17 cellular contexts compared by ENCODE assay signal in the genomic region with DNA sequence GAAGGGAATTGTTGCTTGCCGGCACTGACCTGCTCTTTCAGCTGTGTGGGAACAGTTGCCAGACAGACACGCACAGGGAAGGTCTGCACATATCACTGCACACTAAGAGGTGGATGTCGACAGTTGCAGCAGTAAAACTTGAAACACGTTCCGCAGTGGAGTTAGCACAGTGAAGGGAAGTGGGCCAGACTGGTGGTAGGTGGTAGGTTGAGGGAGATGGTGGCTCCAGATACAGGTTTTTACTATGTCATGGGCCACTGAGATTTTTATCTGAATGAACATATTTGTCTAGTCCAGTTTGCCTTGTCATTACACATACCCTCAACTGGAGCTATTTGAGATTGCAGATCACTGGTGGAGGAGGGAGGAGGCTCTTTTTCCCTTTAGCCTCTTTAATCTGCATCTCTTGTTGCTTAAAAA. TPM values are rescaled to one million over a fixed set of nuclear protein-coding genes. Genes with fewer than 3 reads are reported as not detected.
DNase-seq lines count a peak whose midpoint lies in the region; ATAC-seq and TF ChIP-seq lines count a peak whose summit lies in the region.
"Had no signal": no experiment of that assay in that cellular context is flagged by ENCODE, and none has a peak within 500 bp of the region (broad histone marks: within the 10 kb centered on the region; RNA-seq: fewer than 3 reads in every experiment).

No MANE protein-coding gene starts in this region.

- no peak for TF ChIP-seq CTCF in right atrium auricular region (IDR thresholded peaks at IDR 0.05)

- peak; percentile 62 for ATAC-seq in Right ventricle myocardium superior (ENCODE audit: poor library complexity)
- ATAC-seq in T-helper 17 cell, result peak; percentile 28
- no peak for ATAC-seq in HG02938 (IDR thresholded peaks at IDR 0.05; ENCODE audit: unreplicated experiment)

- H3K27me3 Mint-ChIP-seq in T-helper 17 cell, result no peaks in the 10 kb centered on the region

- peaks cover 4% of the 10 kb centered on the region for H3K36me3 Mint-ChIP-seq in T-helper 17 cell (ENCODE audit: low read depth)

- no peak overlapping the region for H3K27ac Mint-ChIP-seq in T-helper 17 cell
- H3K27ac Mint-ChIP-seq: activated naive CD4-positive, alpha-beta T cell treated with anti-CD3 and anti-CD28 coated beads, Interleukin-2, amount 50 U/mL, for 72 hours had no signal

- H3K4me1 Mint-ChIP-seq in T-helper 17 cell, result peaks cover 30% of the 10 kb centered on the region

- H3K9me3 ChIP-seq in right atrium auricular region, result no peaks in the 10 kb centered on the region
- H3K9me3 ChIP-seq in T-helper 17 cell (ENCODE audit: control insufficient read depth, low read length, poor library complexity, severe bottlenecking), result no peaks in the 10 kb centered on the region
- H3K9me3 ChIP-seq: Caco-2, SJSA1 had no signal

- no peak overlapping the region for H3K4me3 Mint-ChIP-seq in T-helper 17 cell

- no peaks in the 10 kb centered on the region for H3K27me3 ChIP-seq in right atrium auricular region
- H3K27me3 ChIP-seq: SJSA1 had no signal

- no peak overlapping the region for H3K4me3 ChIP-seq in right atrium auricular region
- H3K4me3 ChIP-seq: coronary artery, SJSA1 had no signal

- no peaks in the 10 kb centered on the region for H3K36me3 ChIP-seq in right atrium auricular region

- no peak overlapping the region for H3K27ac ChIP-seq in right atrium auricular region
- H3K27ac ChIP-seq: coronary artery, SJSA1 had no signal

- peaks cover 0 to 20% of the 10 kb centered on the region in 2 donors for H3K4me1 ChIP-seq in right atrium auricular region

- intact Hi-C loops in Right ventricle myocardium superior (cut with DNase I), result no loop called here

- DNase-seq in Right ventricle myocardium superior (no peak), right atrium auricular region (ENCODE audit: low spot score) (no peak), T-helper 17 cell (no peak), left kidney (ENCODE audit: low read depth, low spot score) (peak; percentile 37), mesenteric fat pad (ENCODE audit: low spot score) (no peak), NCI-H187 treated with DMSO at 0.1 percent for 48 hours (lab: John Stamatoyannopoulos, UW) (no peak)
- DNase-seq: foreskin fibroblast; hippocampal formation; islet precursor cell; KG1; NCI-H2029 treated with DMSO at 0.1 percent for 48 hours; stimulated activated CD4-positive, alpha-beta T cell treated with anti-CD3 and anti-CD28 coated beads, Interleukin-12 subunit alpha, Interleukin-12 subunit beta, amount 100 ng/mL, for 4 hours had no signal

RNA-seq across cellular contexts. Expression of a gene that starts 13.5 kb away (rescaled TPM):
- 74.4 TPM for total RNA-seq in Right ventricle myocardium superior
- total RNA-seq in right atrium auricular region, result 10 to 100 TPM; 18.8 to 30.4 TPM
- total RNA-seq in T-helper 17 cell, result 10 to 100 TPM; 21.0 to 26.5 TPM
- total RNA-seq in mesenteric fat pad, result 69.3 TPM

RNA-seq across cellular contexts. Expression of a gene that starts 13.5 kb away (rescaled TPM):
- 5.1 TPM for total RNA-seq in Right ventricle myocardium superior
- total RNA-seq in right atrium auricular region, result 1 to 10 TPM; 4.4 to 4.6 TPM
- 1 to 10 TPM; 5.5 to 7.7 TPM for total RNA-seq in T-helper 17 cell
- total RNA-seq in mesenteric fat pad, result 25.0 TPM
